ENCODE assay signal across 34 cellular contexts in the genomic region with DNA sequence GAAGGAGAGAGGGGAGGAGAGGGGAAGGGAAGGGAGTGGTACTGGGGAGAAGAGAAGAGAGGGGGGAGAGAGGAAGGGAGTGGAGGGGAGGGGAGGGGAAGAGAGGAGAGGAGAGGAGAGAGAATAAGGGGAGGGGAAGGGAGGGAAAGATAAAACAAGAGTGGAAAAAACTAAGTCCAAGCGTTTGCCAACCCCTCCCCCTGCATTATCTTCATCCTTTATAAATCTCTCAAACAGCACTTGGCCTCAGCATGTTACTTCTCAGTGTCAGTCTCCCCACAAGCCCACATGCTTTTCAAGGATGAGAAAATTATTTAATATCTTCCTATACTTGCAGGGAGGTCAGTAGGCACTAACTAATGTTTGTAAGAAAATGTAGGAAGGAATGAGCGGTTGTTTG.
"Had no signal": no experiment of that assay in that cellular context is flagged by ENCODE, and none has a peak within 500 bp of the region (broad histone marks: within the 10 kb centered on the region; RNA-seq: fewer than 3 reads in every experiment).

No MANE protein-coding gene starts in this region.

- ATAC-seq: activated naive CD4-positive, alpha-beta T cell treated with anti-CD3 and anti-CD28 coated beads, Interleukin-2, amount 50 U/mL, for 72 hours; activated naive CD8-positive, alpha-beta T cell treated with anti-CD3 and anti-CD28 coated beads, Interleukin-2, amount 50 U/mL, for 24 hours; activated T-cell treated with anti-CD3 and anti-CD28 coated beads, Interleukin-2, amount 50 U/mL, for 4 hours; activated T-cell treated with anti-CD3 and anti-CD28 coated beads, Interleukin-2, amount 50 U/mL, for 72 hours; activated T-helper 17 cell treated with anti-CD3 and anti-CD28 coated beads, Interleukin-2, amount 50 U/mL, for 72 hours; body of pancreas had no signal

- H3K27me3 ChIP-seq: adrenal gland, ascending aorta, body of pancreas, brain microvascular endothelial cell, breast epithelium, cardiac muscle cell had no signal

- H3K27ac ChIP-seq: adrenal gland, ascending aorta, body of pancreas, brain microvascular endothelial cell, breast epithelium, cardiac muscle cell had no signal

- H3K36me3 ChIP-seq: adrenal gland, ascending aorta, brain microvascular endothelial cell, breast epithelium, cardiac muscle cell had no signal

- H3K4me1 ChIP-seq: adrenal gland, ascending aorta, body of pancreas, breast epithelium had no signal

- DNase-seq: activated effector memory CD4-positive, alpha-beta T cell treated with anti-CD3 and anti-CD28 coated beads, Interleukin-2, amount 50 U/mL, for 16 hours; activated effector memory CD4-positive, alpha-beta T cell treated with Interleukin-2 at 50 U/mL for 16 hours; activated gamma-delta T cell; activated gamma-delta T cell treated with Interleukin-2 at 50 U/mL for 16 hours; activated naive CD4-positive, alpha-beta T cell; activated naive CD4-positive, alpha-beta T cell treated with anti-CD3 and anti-CD28 coated beads for 36 hours; activated naive CD4-positive, alpha-beta T cell treated with anti-CD3 and anti-CD28 coated beads, Interleukin-2, amount 10 ng/mL, durations not matched to agents 7 days and 5 days; activated naive CD4-positive, alpha-beta T cell treated with anti-CD3 and anti-CD28 coated beads, Interleukin-2, amount 50 U/mL, for 16 hours; activated naive CD4-positive, alpha-beta T cell treated with Interleukin-2 at 50 U/mL for 16 hours; activated naive CD8-positive, alpha-beta T cell treated with anti-CD3 and anti-CD28 coated beads for 36 hours; activated naive CD8-positive, alpha-beta T cell treated with anti-CD3 and anti-CD28 coated beads, Interleukin-2, amount 10 ng/mL, durations not matched to agents 7 days and 5 days; activated naive CD8-positive, alpha-beta T cell treated with anti-CD3 and anti-CD28 coated beads, Interleukin-2, amount 50 U/mL, for 24 hours; activated T-cell treated with anti-CD3 and anti-CD28 coated beads, Interleukin-2, amount 50 U/mL, for 1 hour; activated T-cell treated with anti-CD3 and anti-CD28 coated beads, Interleukin-2, amount 50 U/mL, for 24 hours; activated T-cell treated with anti-CD3 and anti-CD28 coated beads, Interleukin-2, amount 50 U/mL, for 4 hours; activated T-cell treated with anti-CD3 and anti-CD28 coated beads, Interleukin-2, amount 50 U/mL, for 48 hours; activated T-cell treated with anti-CD3 and anti-CD28 coated beads, Interleukin-2, amount 50 U/mL, for 72 hours; adrenal gland; amniotic stem cell; amygdala; anterior cingulate cortex; aorta; body of pancreas; brain microvascular endothelial cell; caudate nucleus; central memory CD4-positive, alpha-beta T cell; cerebellar nuclear complex had no signal

- H3K4me3 ChIP-seq: adrenal gland, ascending aorta, body of pancreas, breast epithelium, cardiac muscle cell had no signal

- H3K9me3 ChIP-seq: adrenal gland, ascending aorta, body of pancreas, breast epithelium had no signal

- FAIRE-seq: astrocyte, bronchial epithelial cell had no signal
